Comparison of ENCODE assay signal across 8 cellular contexts in genomic region chr7:32494946-32495297, GRCh38. TPM values are rescaled to one million over a fixed set of nuclear protein-coding genes. Genes with fewer than 3 reads are reported as not detected.
DNase-seq lines count a peak whose midpoint lies in the region; ATAC-seq and TF ChIP-seq lines count a peak whose summit lies in the region.

No MANE protein-coding gene starts in this region.

- H3K36me3 ChIP-seq in skeletal muscle satellite cell (ENCODE audit: insufficient read depth, low read length) = peaks cover 12% of the 10 kb centered on the region

- intact Hi-C loops in Right ventricle myocardium superior (cut with DNase I) = loop anchor here (10.0 kb wide), 1 partner anchor 90 kb away; no protein-coding TSS in a partner anchor

- H3K4me1 Mint-ChIP-seq in HFFc6 (ENCODE audit: low read depth) = peaks cover 30% of the 10 kb centered on the region

- peaks cover 3% of the 10 kb centered on the region; the same call in 1 of the 2 replicates for H3K9me3 Mint-ChIP-seq in HFFc6

- peaks cover 15% of the 10 kb centered on the region for H3K36me3 Mint-ChIP-seq in HFFc6 (ENCODE audit: low read depth)

- no peaks in the 10 kb centered on the region for H3K27me3 Mint-ChIP-seq in HFFc6 (ENCODE audit: insufficient read depth)

- TF ChIP-seq CTCF in HFFc6 (IDR thresholded peaks at IDR 0.05) = no peak

- DNase-seq in HFFc6 (no peak), Right ventricle myocardium superior (no peak), DMS53 (lab: John Stamatoyannopoulos, UW) (no peak), NCI-H82 (lab: John Stamatoyannopoulos, UW) (no peak), activated gamma-delta T cell (lab: John Stamatoyannopoulos, UW) (no peak)

- peak overlapping the region; percentile 92 for H3K4me3 Mint-ChIP-seq in HFFc6

- no peaks in the 10 kb centered on the region for H3K9me3 ChIP-seq in skeletal muscle satellite cell (replicated peaks; ENCODE audit: low read length)

- H3K27ac Mint-ChIP-seq in HFFc6 = peak overlapping the region; percentile 88

- H3K4me1 ChIP-seq in skeletal muscle satellite cell (ENCODE audit: control insufficient read depth, insufficient read depth, low read length) = peaks cover 3% of the 10 kb centered on the region

- peak overlapping the region; percentile 85 for H3K4me2 ChIP-seq in skeletal muscle satellite cell (ENCODE audit: low read length)

- peak overlapping the region; percentile 79 for H3K4me3 ChIP-seq in skeletal muscle satellite cell (ENCODE audit: low read length)

- no peaks in the 10 kb centered on the region for H3K27me3 ChIP-seq in skeletal muscle satellite cell (ENCODE audit: control insufficient read depth, insufficient read depth, low read length)

- H3K9ac ChIP-seq in skeletal muscle satellite cell (ENCODE audit: low read depth, low read length) = peak overlapping the region; percentile 87

- TF ChIP-seq POLR2A in GM15510 (IDR thresholded peaks at IDR 0.05; ENCODE audit: borderline replicate concordance, extremely low read depth, insufficient read length) = peak; percentile 69

- ATAC-seq in SK-N-SH treated with all-trans-retinoic acid at 6 μM for 48 hours (peak; percentile 7), Right ventricle myocardium superior (ENCODE audit: poor library complexity) (peak; percentile 10)

TF ChIP-seq in SK-N-SH treated with all-trans-retinoic acid at 6 μM for 48 hours, 23 proteins besides CTCF, POLR2A, EP300 and RAD21:
- TF ChIP-seq OSR1 (CRISPR knock-in tag; IDR thresholded peaks at IDR 0.05) = no peak
- TF ChIP-seq ZNF70 (CRISPR knock-in tag; IDR thresholded peaks at IDR 0.05) = peak; percentile 84

RNA-seq across cellular contexts. Expression of gene AVL9, which starts 0.4 kb away (rescaled TPM):
- 10 to 100 TPM; 31.4 to 37.3 (median 34.1) TPM for total RNA-seq in HFFc6 (2021; fragmentation: NEBNext Ultra II Directional; extraction: Animal tissue kit (Norgen Biotek cat#: 25700))
- 13.8 TPM for total RNA-seq in Right ventricle myocardium superior
- 28.2 and 40.6 TPM in 2 replicates for total RNA-seq in skeletal muscle satellite cell (2012; rRNA removed)

RNA-seq across cellular contexts. Expression of gene LSM5, which starts 4.7 kb away (rescaled TPM):
- total RNA-seq in HFFc6 (2021; fragmentation: NEBNext Ultra II Directional; extraction: Animal tissue kit (Norgen Biotek cat#: 25700)) = 10 to 100 TPM; 46.7 to 64.4 (median 61.4) TPM
- total RNA-seq in Right ventricle myocardium superior = 31.0 TPM
- 25.6 and 28.8 TPM in 2 replicates for total RNA-seq in skeletal muscle satellite cell (2012; rRNA removed)
